21 cellular contexts compared by ENCODE assay signal in the genomic region with DNA sequence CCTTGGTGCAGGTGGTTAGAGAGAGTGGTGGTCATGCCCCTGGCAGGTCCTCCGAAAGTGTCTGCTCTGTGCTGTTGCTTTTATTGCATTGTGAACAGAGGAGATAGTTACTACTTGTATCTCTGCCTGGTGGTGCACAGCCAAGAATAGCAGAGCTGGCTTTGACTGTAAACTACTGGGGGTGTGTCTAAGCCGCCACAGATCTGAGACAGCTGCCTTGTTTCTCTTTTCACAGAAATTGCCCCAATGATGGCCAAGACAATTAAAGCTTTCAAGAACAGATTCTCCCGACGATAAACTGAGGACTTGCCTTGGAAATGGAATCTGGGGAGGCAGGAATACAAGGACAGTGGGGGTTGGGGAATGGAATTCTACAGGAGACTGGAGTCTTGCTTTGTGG. TPM values are rescaled to one million over a fixed set of nuclear protein-coding genes. Genes with fewer than 3 reads are reported as not detected.
A peak's percentile ranks its signal among the peaks of the same experiment; 100 is the strongest.
DNase-seq lines count a peak whose midpoint lies in the region; ATAC-seq, FAIRE-seq and TF ChIP-seq lines count a peak whose summit lies in the region.
"Had no signal": no experiment of that assay in that cellular context is flagged by ENCODE, and none has a peak within 500 bp of the region (broad histone marks: within the 10 kb centered on the region; RNA-seq: fewer than 3 reads in every experiment).

No MANE protein-coding gene starts in this region.

- H3K4me1 ChIP-seq in left lung, result no peaks in the 10 kb centered on the region
- H3K4me1 ChIP-seq: A549 had no signal

- intact Hi-C loops in left lung (cut with DNase I), result no loop called here

- no peak for ATAC-seq in activated naive CD4-positive, alpha-beta T cell treated with anti-CD3 and anti-CD28 coated beads, Interleukin-2, amount 50 U/mL, for 72 hours
- ATAC-seq in left lung, result peak; percentile 50
- no peak for ATAC-seq in GM21528 (IDR thresholded peaks at IDR 0.05; ENCODE audit: low FRiP score, unreplicated experiment)
- ATAC-seq: effector memory CD8-positive, alpha-beta T cell had no signal

- DNase-seq in activated naive CD4-positive, alpha-beta T cell treated with anti-CD3 and anti-CD28 coated beads, Interleukin-2, amount 50 U/mL, for 72 hours (ENCODE audit: low spot score in 2 of 2), result no peak
- DNase-seq in activated naive CD4-positive, alpha-beta T cell treated with anti-CD3 and anti-CD28 coated beads, Interleukin-2, amount 10 ng/mL, durations not matched to agents 7 days and 5 days, result no peak
- DNase-seq in fibroblast of the aortic adventitia (ENCODE audit: low read depth) (peak; percentile 55), left lung (no peak), progenitor cell of endocrine pancreas (ENCODE audit: low spot score, unreplicated experiment) (no peak), GM12891 (ENCODE audit: insufficient read length, low spot score) (no peak)
- DNase-seq: activated B cell treated with CpG ODN at 0.5 μM for 24 hours; activated CD8-positive, alpha-beta memory T cell treated with anti-CD3 and anti-CD28 coated beads, Interleukin-2, amount 50 U/mL, for 48 hours; activated naive CD4-positive, alpha-beta T cell; DMS53; effector memory CD8-positive, alpha-beta T cell; NCI-H446; SHP77 had no signal

- TF ChIP-seq POLR2A in GM12891 (IDR thresholded peaks at IDR 0.05; ENCODE audit: low read depth, low read length), result no peak

- peak overlapping the region; percentile 35 to 53 for H3K27ac Mint-ChIP-seq in activated naive CD4-positive, alpha-beta T cell treated with anti-CD3 and anti-CD28 coated beads, Interleukin-2, amount 50 U/mL, for 72 hours
- no peak overlapping the region for H3K27ac Mint-ChIP-seq in activated naive CD4-positive, alpha-beta T cell treated with anti-CD3 and anti-CD28 coated beads, Interleukin-2, amount 10 ng/mL, durations not matched to agents 7 days and 5 days
- no peak overlapping the region for H3K27ac Mint-ChIP-seq in progenitor cell of endocrine pancreas
- H3K27ac Mint-ChIP-seq: activated B cell treated with CpG ODN at 0.5 μM for 24 hours, memory B cell, type B pancreatic cell had no signal

- H3K36me3 ChIP-seq in left lung, result peaks cover 6 to 93% of the 10 kb centered on the region in 2 donors

- H3K27ac ChIP-seq in left lung (no peak overlapping the region), temporal lobe (ENCODE audit: low read depth, low read length) (peak overlapping the region; percentile 86)
- H3K27ac ChIP-seq: A549, skin epidermis had no signal

- no peaks in the 10 kb centered on the region for H3K9me3 Mint-ChIP-seq in activated naive CD4-positive, alpha-beta T cell treated with anti-CD3 and anti-CD28 coated beads, Interleukin-2, amount 50 U/mL, for 72 hours
- no peaks in the 10 kb centered on the region for H3K9me3 Mint-ChIP-seq in activated naive CD4-positive, alpha-beta T cell treated with anti-CD3 and anti-CD28 coated beads, Interleukin-2, amount 10 ng/mL, durations not matched to agents 7 days and 5 days
- H3K9me3 Mint-ChIP-seq in progenitor cell of endocrine pancreas (ENCODE audit: low read depth), result no peaks in the 10 kb centered on the region
- H3K9me3 Mint-ChIP-seq: activated B cell treated with CpG ODN at 0.5 μM for 24 hours; CD14-positive monocyte; effector memory CD8-positive, alpha-beta T cell; memory B cell; T-helper 1 cell treated with Interleukin-12 subunit alpha and Interleukin-12 subunit beta and Interleukin-4 antibody, amounts not matched to agents 30 μg/mL and 1 μg/mL, for 36 hours; type B pancreatic cell had no signal

- no peaks in the 10 kb centered on the region for H3K9me3 ChIP-seq in left lung
- H3K9me3 ChIP-seq: A549 had no signal

- no peak overlapping the region for H3K4me3 ChIP-seq in fibroblast of the aortic adventitia (ENCODE audit: low read depth, low read length)
- H3K4me3 ChIP-seq in left lung, result no peak overlapping the region
- H3K4me3 ChIP-seq: A549, skin epidermis had no signal

- CTCF ChIA-PET in activated naive CD4-positive, alpha-beta T cell treated with anti-CD3 and anti-CD28 coated beads, Interleukin-2, amount 10 ng/mL, durations not matched to agents 7 days and 5 days (lab: Charles Lee), result no interaction called here

- no peak overlapping the region for H3K4me3 Mint-ChIP-seq in activated naive CD4-positive, alpha-beta T cell treated with anti-CD3 and anti-CD28 coated beads, Interleukin-2, amount 10 ng/mL, durations not matched to agents 7 days and 5 days
- no peak overlapping the region for H3K4me3 Mint-ChIP-seq in progenitor cell of endocrine pancreas (ENCODE audit: low read depth)
- H3K4me3 Mint-ChIP-seq: activated B cell treated with CpG ODN at 0.5 μM for 24 hours; CD14-positive monocyte; effector memory CD8-positive, alpha-beta T cell; memory B cell; T-helper 1 cell treated with Interleukin-12 subunit alpha and Interleukin-12 subunit beta and Interleukin-4 antibody, amounts not matched to agents 30 μg/mL and 1 μg/mL, for 36 hours; type B pancreatic cell had no signal

- no peaks in the 10 kb centered on the region for H3K27me3 ChIP-seq in left lung

- H3K36me3 Mint-ChIP-seq in activated naive CD4-positive, alpha-beta T cell treated with anti-CD3 and anti-CD28 coated beads, Interleukin-2, amount 50 U/mL, for 72 hours, result peaks cover 3 to 9% of the 10 kb centered on the region in 2 donors
- peaks cover 55% of the 10 kb centered on the region for H3K36me3 Mint-ChIP-seq in activated naive CD4-positive, alpha-beta T cell treated with anti-CD3 and anti-CD28 coated beads, Interleukin-2, amount 10 ng/mL, durations not matched to agents 7 days and 5 days
- peaks cover 15% of the 10 kb centered on the region for H3K36me3 Mint-ChIP-seq in progenitor cell of endocrine pancreas (ENCODE audit: insufficient read depth)

- H3K27me3 Mint-ChIP-seq in activated naive CD4-positive, alpha-beta T cell treated with anti-CD3 and anti-CD28 coated beads, Interleukin-2, amount 10 ng/mL, durations not matched to agents 7 days and 5 days, result no peaks in the 10 kb centered on the region
- H3K27me3 Mint-ChIP-seq in progenitor cell of endocrine pancreas, result no peaks in the 10 kb centered on the region
- H3K27me3 Mint-ChIP-seq: activated B cell treated with CpG ODN at 0.5 μM for 24 hours; effector memory CD8-positive, alpha-beta T cell; memory B cell; type B pancreatic cell had no signal

- TF ChIP-seq CTCF in fibroblast of the aortic adventitia (IDR thresholded peaks at IDR 0.05; ENCODE audit: insufficient read depth, low read length) (no peak), left lung (IDR thresholded peaks at IDR 0.05) (no peak), progenitor cell of endocrine pancreas (IDR thresholded peaks at IDR 0.05; ENCODE audit: unreplicated experiment) (no peak)

- FAIRE-seq in GM12891 (lab: Jason Lieb, UNC), result no peak
- FAIRE-seq: A549 had no signal

- no peaks in the 10 kb centered on the region for H3K4me1 Mint-ChIP-seq in activated naive CD4-positive, alpha-beta T cell treated with anti-CD3 and anti-CD28 coated beads, Interleukin-2, amount 10 ng/mL, durations not matched to agents 7 days and 5 days
- H3K4me1 Mint-ChIP-seq in progenitor cell of endocrine pancreas (ENCODE audit: low read depth), result no peaks in the 10 kb centered on the region
- H3K4me1 Mint-ChIP-seq: CD14-positive monocyte had no signal

TF ChIP-seq in GM12891, 5 proteins besides CTCF, POLR2A, EP300 and RAD21:
- no peak for TF ChIP-seq POLR2AphosphoS5 (IDR thresholded peaks at IDR 0.05; ENCODE audit: low read depth, low read length)
- TF ChIP-seq SPI1 (IDR thresholded peaks at IDR 0.05; ENCODE audit: low read depth, low read length), result no peak
- TF ChIP-seq POU2F2 (IDR thresholded peaks at IDR 0.05; ENCODE audit: low read depth, low read length), result no peak
- TF ChIP-seq TAF1 (IDR thresholded peaks at IDR 0.05; ENCODE audit: low read depth, low read length), result no peak

RNA-seq across cellular contexts. Expression of gene ELOA, which starts 16.0 kb away (rescaled TPM):
- 10 to 100 TPM; 30.9 to 33.4 TPM for total RNA-seq in activated naive CD4-positive, alpha-beta T cell treated with anti-CD3 and anti-CD28 coated beads, Interleukin-2, amount 50 U/mL, for 72 hours
- 33.4 and 41.9 TPM in 2 replicates for total RNA-seq in fibroblast of the aortic adventitia (ENCODE audit: low replicate concordance)
- total RNA-seq in left lung, result 10 to 100 TPM; 48.6 to 50.3 TPM
- total RNA-seq in temporal lobe, result 20.7 TPM
- total RNA-seq in progenitor cell of endocrine pancreas, result 37.5 and 40.8 TPM in 2 replicates
- 25.3 TPM for polyA plus RNA-seq in GM12891 (2012; ENCODE audit: low read depth, missing spikeins)

RNA-seq across cellular contexts. Expression of gene PITHD1, which starts 18.9 kb away (rescaled TPM):
- total RNA-seq in activated naive CD4-positive, alpha-beta T cell treated with anti-CD3 and anti-CD28 coated beads, Interleukin-2, amount 50 U/mL, for 72 hours, result 10 to 100 TPM; 68.6 to 94.7 TPM
- total RNA-seq in fibroblast of the aortic adventitia (ENCODE audit: low replicate concordance) (43.8 and 50.0 TPM in 2 replicates), left lung (10 to 100 TPM; 50.3 to 63.8 TPM), temporal lobe (55.6 TPM), progenitor cell of endocrine pancreas (52.8 and 53.8 TPM in 2 replicates)
- 53.5 TPM for polyA plus RNA-seq in GM12891 (2012; ENCODE audit: low read depth, missing spikeins)

RNA-seq across cellular contexts. Expression of gene LYPLA2, which starts 31.7 kb away (rescaled TPM):
- 10 to 100 TPM; 73.6 to 78.1 TPM for total RNA-seq in activated naive CD4-positive, alpha-beta T cell treated with anti-CD3 and anti-CD28 coated beads, Interleukin-2, amount 50 U/mL, for 72 hours
- total RNA-seq in fibroblast of the aortic adventitia (ENCODE audit: low replicate concordance), result 11.8 and 39.9 TPM in 2 replicates
- 10 to 100 TPM; 64.2 to 65.8 TPM for total RNA-seq in left lung
- 28.5 TPM for total RNA-seq in temporal lobe
- total RNA-seq in progenitor cell of endocrine pancreas, result 109 and 115 TPM in 2 replicates
- 55.5 TPM for polyA plus RNA-seq in GM12891 (2012; ENCODE audit: low read depth, missing spikeins)

RNA-seq across cellular contexts. Expression of gene GALE, which starts 41.3 kb away (rescaled TPM):
- total RNA-seq in activated naive CD4-positive, alpha-beta T cell treated with anti-CD3 and anti-CD28 coated beads, Interleukin-2, amount 50 U/mL, for 72 hours, result 10 to 100 TPM; 43.6 to 53.2 TPM
- total RNA-seq in fibroblast of the aortic adventitia (ENCODE audit: low replicate concordance) (5.0 and 16.7 TPM in 2 replicates), left lung (10 to 100 TPM; 57.5 to 68.0 TPM), temporal lobe (15.5 TPM), progenitor cell of endocrine pancreas (49.9 and 53.3 TPM in 2 replicates)
- 34.0 TPM for polyA plus RNA-seq in GM12891 (2012; ENCODE audit: low read depth, missing spikeins)

Comparison
In these comparisons a context has a peak if more than half of its experiments do, and no peak if none do; other contexts are left out.
1. H3K27ac Mint-ChIP-seq: peak in activated naive CD4-positive, alpha-beta T cell treated with anti-CD3 and anti-CD28 coated beads, Interleukin-2, amount 50 U/mL, for 72 hours (2 of 2); none in activated naive CD4-positive, alpha-beta T cell treated with anti-CD3 and anti-CD28 coated beads, Interleukin-2, amount 10 ng/mL, durations not matched to agents 7 days and 5 days (single experiment) and progenitor cell of endocrine pancreas (single experiment).